In the genomic region with DNA sequence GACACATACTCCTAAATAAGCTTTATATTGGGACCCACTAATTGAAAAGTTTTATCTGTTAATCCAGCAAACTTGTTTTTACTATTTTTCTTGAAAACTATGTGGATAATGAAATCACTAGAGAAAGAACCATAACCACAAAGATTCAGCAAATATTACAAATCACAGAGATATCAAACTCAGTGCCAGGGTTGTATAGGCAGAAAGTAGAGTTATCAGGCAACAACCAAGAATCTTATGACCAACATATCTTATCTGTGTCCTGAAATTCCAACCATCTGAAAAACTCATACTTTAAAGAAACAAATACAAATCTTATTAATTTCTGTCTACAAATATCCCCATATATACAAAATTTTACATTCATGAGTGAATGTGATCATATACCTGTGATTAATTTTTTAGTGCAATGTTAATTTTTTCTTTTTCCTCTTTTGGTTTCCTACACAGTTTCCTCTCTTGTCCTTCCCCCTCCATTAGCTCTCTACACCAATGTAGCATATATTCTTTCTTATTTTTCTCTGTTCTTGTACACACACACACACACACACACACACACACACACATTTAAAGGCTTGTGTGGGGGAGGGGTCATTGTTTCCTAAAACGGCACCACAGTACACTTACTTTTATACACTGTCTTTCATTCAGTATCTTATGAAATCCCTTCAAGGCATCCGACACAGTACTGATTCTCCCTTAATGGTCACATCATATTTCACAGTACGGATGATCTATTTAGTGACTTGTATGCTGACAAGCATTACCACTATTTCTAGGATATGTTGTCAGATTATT, we compare ENCODE assay signal across 24 cellular contexts. TPM values are rescaled to one million over a fixed set of nuclear protein-coding genes. Genes with fewer than 3 reads are reported as not detected.
A peak's percentile ranks its signal among the peaks of the same experiment; 100 is the strongest.
DNase-seq lines count a peak whose midpoint lies in the region; ATAC-seq, FAIRE-seq and TF ChIP-seq lines count a peak whose summit lies in the region.
"Had no signal": no experiment of that assay in that cellular context is flagged by ENCODE, and none has a peak within 500 bp of the region (broad histone marks: within the 10 kb centered on the region; RNA-seq: fewer than 3 reads in every experiment).

No MANE protein-coding gene starts in this region.

- intact Hi-C loops in activated B cell treated with CpG ODN at 0.5 μM for 24 hours (cut with micrococcal nuclease): no loop called here

- H4K20me1 ChIP-seq in GM23248 (ENCODE audit: insufficient read depth): no peaks in the 10 kb centered on the region

- no peaks in the 10 kb centered on the region for H3K36me3 ChIP-seq in GM23248 (ENCODE audit: low read depth)
- H3K36me3 ChIP-seq: SJSA1 had no signal

- ATAC-seq in stimulated activated naive CD8-positive, alpha-beta T cell treated with anti-CD3 and anti-CD28 coated beads, Interleukin-15, amount 100 ng/mL, for 72 hours: no peak
- no peak for ATAC-seq in stimulated activated naive CD8-positive, alpha-beta T cell treated with anti-CD3 and anti-CD28 coated beads, Interleukin-15, Interleukin-2, amounts not matched to agents 100 U/mL and 50 U/mL, for 24 hours
- ATAC-seq in activated B cell treated with CpG ODN at 0.5 μM for 24 hours (ENCODE audit: low read depth): no peak
- ATAC-seq in stimulated activated naive B cell treated with anti-CD40 and anti-IgM and Interleukin-4, amounts not matched to agents 10 μg/mL and 1 μg/mL and 100 μg/mL, for 72 hours (replicated peaks): no peak
- ATAC-seq: A549, Right ventricle myocardium inferior had no signal

- no peak overlapping the region for H3K4me2 ChIP-seq in GM23248 (ENCODE audit: unreplicated experiment)
- H3K4me2 ChIP-seq: A549, KMS-11 had no signal

- no peak for DNase-seq in stimulated activated naive CD8-positive, alpha-beta T cell treated with anti-CD3 and anti-CD28 coated beads, Interleukin-15, amount 100 ng/mL, for 72 hours
- DNase-seq in stimulated activated naive CD8-positive, alpha-beta T cell treated with anti-CD3 and anti-CD28 coated beads, Interleukin-15, Interleukin-2, amounts not matched to agents 100 U/mL and 50 U/mL, for 24 hours: no peak
- DNase-seq in activated B cell treated with CpG ODN at 0.5 μM for 24 hours (no peak), iris pigment epithelial cell (ENCODE audit: low read depth) (peak; percentile 11), GM23248 (no peak), HTR-8/SVneo (ENCODE audit: insufficient read length, low spot score) (no peak), HUDEP-2 (lab: John Stamatoyannopoulos, UW; ENCODE audit: unreplicated experiment in 76 of 76) (no peak)
- DNase-seq in stimulated activated naive B cell treated with anti-CD40 and anti-IgM and Interleukin-4, amounts not matched to agents 10 μg/mL and 1 μg/mL and 100 μg/mL, for 72 hours: no peak
- DNase-seq: Caco-2; CD4-positive, alpha-beta T cell; DMS 273 treated with DMSO at 0.1 percent for 48 hours; DMS79 treated with DMSO at 0.1 percent for 48 hours; H7; HFFc6; MV-4-11; NCI-H1105 treated with DMSO at 0.1 percent for 48 hours; NCI-H2029 treated with DMSO at 0.1 percent for 48 hours; NCI-H2171; NCI-H526 had no signal

- CTCF ChIA-PET in activated B cell treated with CpG ODN at 0.5 μM for 24 hours (lab: Charles Lee): interaction anchor here (0.8 kb wide), 1 partner anchor 250 kb away, joined by 3 read pairs; no protein-coding TSS in a partner anchor

- no peak overlapping the region for H3K9ac ChIP-seq in GM23248
- H3K9ac ChIP-seq: KMS-11 had no signal

- in situ Hi-C loops in GM23248 (cut with MboI): no loop called here

- no peaks in the 10 kb centered on the region for H3K27me3 ChIP-seq in GM23248 (replicated peaks; ENCODE audit: insufficient read depth)
- H3K27me3 ChIP-seq: SJSA1 had no signal

- TF ChIP-seq CTCF in activated B cell treated with CpG ODN at 0.5 μM for 24 hours (IDR thresholded peaks at IDR 0.05): no peak

- H2AFZ ChIP-seq in GM23248: no peak overlapping the region

- no peak overlapping the region for H3K27ac ChIP-seq in GM23248
- H3K27ac ChIP-seq: A549, HL-60, KMS-11, SJSA1 had no signal

- H3K79me2 ChIP-seq in GM23248 (ENCODE audit: insufficient read depth): no peaks in the 10 kb centered on the region

- WGBS in GM23248 (ENCODE audit: low coverage in 1 of 2, low lambda C conversion rate in 2 of 2, missing lambda C conversion rate in 2 of 2), 2 experiments: 41 to 45% methylated on average over 3 of the region's 3 CpGs

- peaks cover 44% of the 10 kb centered on the region for H3K36me3 Mint-ChIP-seq in activated B cell treated with CpG ODN at 0.5 μM for 24 hours (ENCODE audit: low read depth)
- peaks cover 26 to 39% of the 10 kb centered on the region in 2 donors for H3K36me3 Mint-ChIP-seq in stimulated activated naive B cell treated with anti-CD40 and anti-IgM and Interleukin-4, amounts not matched to agents 10 μg/mL and 1 μg/mL and 100 μg/mL, for 72 hours

- no peaks in the 10 kb centered on the region for H3K4me1 ChIP-seq in GM23248 (ENCODE audit: insufficient read depth)
- H3K4me1 ChIP-seq: A549, SJSA1 had no signal

- peaks cover 12% of the 10 kb centered on the region for H3K4me1 Mint-ChIP-seq in stimulated activated naive CD8-positive, alpha-beta T cell treated with anti-CD3 and anti-CD28 coated beads, Interleukin-15, amount 100 ng/mL, for 72 hours
- peaks cover 27% of the 10 kb centered on the region for H3K4me1 Mint-ChIP-seq in activated B cell treated with CpG ODN at 0.5 μM for 24 hours
- H3K4me1 Mint-ChIP-seq in stimulated activated naive B cell treated with anti-CD40 and anti-IgM and Interleukin-4, amounts not matched to agents 10 μg/mL and 1 μg/mL and 100 μg/mL, for 72 hours: peaks cover 19 to 39% of the 10 kb centered on the region in 2 donors

- H3K9me3 Mint-ChIP-seq in stimulated activated naive CD8-positive, alpha-beta T cell treated with anti-CD3 and anti-CD28 coated beads, Interleukin-15, amount 100 ng/mL, for 72 hours: peaks cover 14 to 44% of the 10 kb centered on the region in 2 donors
- peaks cover 9% of the 10 kb centered on the region for H3K9me3 Mint-ChIP-seq in activated B cell treated with CpG ODN at 0.5 μM for 24 hours
- peaks cover 8 to 14% of the 10 kb centered on the region in 2 donors for H3K9me3 Mint-ChIP-seq in stimulated activated naive B cell treated with anti-CD40 and anti-IgM and Interleukin-4, amounts not matched to agents 10 μg/mL and 1 μg/mL and 100 μg/mL, for 72 hours

- FAIRE-seq in HTR-8/SVneo (lab: Jason Lieb, UNC): no peak

- H3K4me3 Mint-ChIP-seq in stimulated activated naive CD8-positive, alpha-beta T cell treated with anti-CD3 and anti-CD28 coated beads, Interleukin-15, amount 100 ng/mL, for 72 hours: no peak overlapping the region
- H3K4me3 Mint-ChIP-seq in activated B cell treated with CpG ODN at 0.5 μM for 24 hours: no peak overlapping the region
- H3K4me3 Mint-ChIP-seq in stimulated activated naive B cell treated with anti-CD40 and anti-IgM and Interleukin-4, amounts not matched to agents 10 μg/mL and 1 μg/mL and 100 μg/mL, for 72 hours: no peak overlapping the region
- H3K4me3 Mint-ChIP-seq: CD4-positive, alpha-beta T cell; HFFc6 had no signal

- H3K4me3 ChIP-seq in GM23248: no peak overlapping the region
- H3K4me3 ChIP-seq: A549, SJSA1 had no signal

- H3K9me2 ChIP-seq in GM23248 (ENCODE audit: insufficient read depth): no peaks in the 10 kb centered on the region

- H3F3A ChIP-seq in GM23248 (ENCODE audit: insufficient read depth): no peaks in the 10 kb centered on the region

- H3K9me3 ChIP-seq in GM23248 (ENCODE audit: low read depth): no peaks in the 10 kb centered on the region
- H3K9me3 ChIP-seq: A549 had no signal

- POLR2A ChIA-PET in activated B cell treated with CpG ODN at 0.5 μM for 24 hours (lab: Charles Lee): interaction anchor here (0.6 to 1.2 kb wide), 3 partner anchors 19 to 589 kb away, joined by 3 to 4 read pairs (median 3); a partner anchor contains a TSS

- no peaks in the 10 kb centered on the region for H3K27me3 Mint-ChIP-seq in stimulated activated naive CD8-positive, alpha-beta T cell treated with anti-CD3 and anti-CD28 coated beads, Interleukin-15, amount 100 ng/mL, for 72 hours
- H3K27me3 Mint-ChIP-seq in activated B cell treated with CpG ODN at 0.5 μM for 24 hours: no peaks in the 10 kb centered on the region
- no peaks in the 10 kb centered on the region for H3K27me3 Mint-ChIP-seq in stimulated activated naive B cell treated with anti-CD40 and anti-IgM and Interleukin-4, amounts not matched to agents 10 μg/mL and 1 μg/mL and 100 μg/mL, for 72 hours
- H3K27me3 Mint-ChIP-seq: CD4-positive, alpha-beta T cell had no signal

- peak overlapping the region; percentile 1 to 33 for H3K27ac Mint-ChIP-seq in stimulated activated naive CD8-positive, alpha-beta T cell treated with anti-CD3 and anti-CD28 coated beads, Interleukin-15, amount 100 ng/mL, for 72 hours
- H3K27ac Mint-ChIP-seq in activated B cell treated with CpG ODN at 0.5 μM for 24 hours: peak overlapping the region; percentile 57
- peak overlapping the region; percentile 26 for H3K27ac Mint-ChIP-seq in stimulated activated naive B cell treated with anti-CD40 and anti-IgM and Interleukin-4, amounts not matched to agents 10 μg/mL and 1 μg/mL and 100 μg/mL, for 72 hours
- H3K27ac Mint-ChIP-seq: CD4-positive, alpha-beta T cell; HFFc6 had no signal

RNA-seq across cellular contexts. Expression of a gene that starts 18.6 kb away (rescaled TPM):
- total RNA-seq in activated B cell treated with CpG ODN at 0.5 μM for 24 hours: 13.7 and 15.5 TPM in 2 replicates
- 5.7 and 12.9 TPM in 2 replicates for total RNA-seq in GM23248 (2014; rRNA removed; shearing (Covaris generic))
- polyA plus RNA-seq in GM23248 (2016; fragmentation: Nextera tagmentation; extraction: Ambion mirVana): 5.0 and 5.2 TPM in 2 replicates

RNA-seq across cellular contexts. Expression of a gene that starts 50.7 kb away (rescaled TPM):
- total RNA-seq in activated B cell treated with CpG ODN at 0.5 μM for 24 hours: 0.91 and 2.0 TPM in 2 replicates
- total RNA-seq in GM23248 (2014; rRNA removed; shearing (Covaris generic)): 1.8 and 3.4 TPM in 2 replicates
- 2.6 and 4.3 TPM in 2 replicates for polyA plus RNA-seq in GM23248 (2016; fragmentation: Nextera tagmentation; extraction: Ambion mirVana)
